In the genomic region with DNA sequence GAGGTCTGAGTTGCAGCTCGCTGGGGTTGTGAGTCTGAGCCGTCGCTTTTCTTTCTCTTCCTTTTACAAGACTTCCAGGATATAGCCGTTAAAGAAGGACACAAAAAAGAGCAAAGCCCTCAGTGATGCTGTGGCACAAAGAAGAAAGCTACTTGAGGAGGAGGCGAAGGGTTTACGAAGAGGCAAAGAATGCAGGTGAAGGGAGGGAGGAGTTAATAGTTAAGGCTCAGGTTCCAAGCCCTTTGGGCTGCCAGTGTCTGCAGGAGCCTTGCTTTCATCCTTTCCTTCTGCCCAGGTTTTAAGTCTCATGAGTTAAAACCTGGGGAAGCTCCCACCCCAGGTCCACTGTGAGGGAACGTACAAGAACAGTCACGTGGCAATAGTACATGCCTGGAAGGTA, we compare ENCODE assay signal across 14 cellular contexts.
A peak's percentile ranks its signal among the peaks of the same experiment; 100 is the strongest.
DNase-seq lines count a peak whose midpoint lies in the region; ATAC-seq lines count a peak whose summit lies in the region.
"Had no signal": no experiment of that assay in that cellular context is flagged by ENCODE, and none has a peak within 500 bp of the region (broad histone marks: within the 10 kb centered on the region; RNA-seq: fewer than 3 reads in every experiment).

No MANE protein-coding gene starts in this region.

- peaks cover 49% of the 10 kb centered on the region for H3K4me1 Mint-ChIP-seq in activated T-helper 17 cell treated with anti-CD3 and anti-CD28 coated beads, Interleukin-2, amount 50 U/mL, for 72 hours
- H3K4me1 Mint-ChIP-seq in stimulated activated memory B cell treated with anti-CD40 and anti-IgM and Interleukin-4, amounts not matched to agents 10 μg/mL and 1 μg/mL and 100 μg/mL, for 72 hours = peaks cover 92% of the 10 kb centered on the region

- in situ Hi-C loops in ACHN (cut with HindIII; ENCODE audit: low pct_ligation_motif_present, low pct_unique_long_range_greater_than_20kb, low sequenced_read_pairs) = no loop called here

- H3K9me3 Mint-ChIP-seq in activated T-helper 17 cell treated with anti-CD3 and anti-CD28 coated beads, Interleukin-2, amount 50 U/mL, for 72 hours = no peaks in the 10 kb centered on the region
- H3K9me3 Mint-ChIP-seq in stimulated activated memory B cell treated with anti-CD40 and anti-IgM and Interleukin-4, amounts not matched to agents 10 μg/mL and 1 μg/mL and 100 μg/mL, for 72 hours = no peaks in the 10 kb centered on the region
- H3K9me3 Mint-ChIP-seq: activated naive CD4-positive, alpha-beta T cell treated with anti-CD3 and anti-CD28 coated beads, Interleukin-2, amount 50 U/mL, for 72 hours had no signal

- DNase-seq in NCI-H146 (lab: John Stamatoyannopoulos, UW) = peak; percentile 23
- DNase-seq in NCI-H146 treated with DMSO at 0.1 percent for 48 hours (lab: John Stamatoyannopoulos, UW; ENCODE audit: unreplicated experiment) = no peak
- peak; percentile 39 for DNase-seq in iPS-NIHi11 (ENCODE audit: low spot score)
- DNase-seq in ACHN = no peak
- no peak for DNase-seq in NCI-H2081 (lab: John Stamatoyannopoulos, UW)
- DNase-seq: activated CD4-positive, alpha-beta T cell treated with anti-CD3 and anti-CD28 coated beads for 4 hours; foreskin fibroblast; midbrain; T1000; trophoblast cell had no signal

- H3K27ac Mint-ChIP-seq in activated T-helper 17 cell treated with anti-CD3 and anti-CD28 coated beads, Interleukin-2, amount 50 U/mL, for 72 hours = peak overlapping the region; percentile 58
- H3K27ac Mint-ChIP-seq in stimulated activated memory B cell treated with anti-CD40 and anti-IgM and Interleukin-4, amounts not matched to agents 10 μg/mL and 1 μg/mL and 100 μg/mL, for 72 hours = peak overlapping the region; percentile 99
- H3K27ac Mint-ChIP-seq: activated naive CD4-positive, alpha-beta T cell treated with anti-CD3 and anti-CD28 coated beads, Interleukin-2, amount 50 U/mL, for 72 hours had no signal

- H3K27me3 Mint-ChIP-seq in activated T-helper 17 cell treated with anti-CD3 and anti-CD28 coated beads, Interleukin-2, amount 50 U/mL, for 72 hours = no peaks in the 10 kb centered on the region
- no peaks in the 10 kb centered on the region for H3K27me3 Mint-ChIP-seq in stimulated activated memory B cell treated with anti-CD40 and anti-IgM and Interleukin-4, amounts not matched to agents 10 μg/mL and 1 μg/mL and 100 μg/mL, for 72 hours

- ATAC-seq in activated T-helper 17 cell treated with anti-CD3 and anti-CD28 coated beads, Interleukin-2, amount 50 U/mL, for 72 hours (replicated peaks) = no peak
- no peak for ATAC-seq in stimulated activated memory B cell treated with anti-CD40 and anti-IgM and Interleukin-4, amounts not matched to agents 10 μg/mL and 1 μg/mL and 100 μg/mL, for 72 hours
- ATAC-seq in HG02763 (IDR thresholded peaks at IDR 0.05; ENCODE audit: unreplicated experiment) = no peak
- ATAC-seq: activated naive CD4-positive, alpha-beta T cell treated with anti-CD3 and anti-CD28 coated beads, Interleukin-2, amount 50 U/mL, for 72 hours had no signal

- H3K4me3 Mint-ChIP-seq in activated T-helper 17 cell treated with anti-CD3 and anti-CD28 coated beads, Interleukin-2, amount 50 U/mL, for 72 hours = no peak overlapping the region
- H3K4me3 Mint-ChIP-seq in stimulated activated memory B cell treated with anti-CD40 and anti-IgM and Interleukin-4, amounts not matched to agents 10 μg/mL and 1 μg/mL and 100 μg/mL, for 72 hours = peak overlapping the region; percentile 2

- peaks cover 24% of the 10 kb centered on the region for H3K36me3 Mint-ChIP-seq in activated T-helper 17 cell treated with anti-CD3 and anti-CD28 coated beads, Interleukin-2, amount 50 U/mL, for 72 hours (ENCODE audit: low read depth)
- H3K36me3 Mint-ChIP-seq in stimulated activated memory B cell treated with anti-CD40 and anti-IgM and Interleukin-4, amounts not matched to agents 10 μg/mL and 1 μg/mL and 100 μg/mL, for 72 hours = peaks cover 27% of the 10 kb centered on the region

Comparison
In these comparisons a context has a peak if more than half of its experiments do, and no peak if none do; other contexts are left out.
1. DNase-seq: peak in NCI-H146 (single experiment) and iPS-NIHi11 (single experiment); none in NCI-H146 treated with DMSO at 0.1 percent for 48 hours (single experiment), ACHN (single experiment) and NCI-H2081 (0 of 2).